ENCODE assay signal across 27 cellular contexts in genomic region chr1:9404117-9404516, GRCh38.
"Had no signal": no experiment of that assay in that cellular context is flagged by ENCODE, and none has a peak within 500 bp of the region (broad histone marks: within the 10 kb centered on the region; RNA-seq: fewer than 3 reads in every experiment).

No MANE protein-coding gene starts in this region.

- H3K36me3 ChIP-seq: cardiac muscle cell, left lung, neutrophil, ovary, suprapubic skin, vagina had no signal

- H3K4me1 ChIP-seq: body of pancreas, foreskin keratinocyte had no signal

- H3K4me2 ChIP-seq: hepatocyte had no signal

- H3K27ac ChIP-seq: body of pancreas, cardiac muscle cell, foreskin keratinocyte, hepatocyte, left lung, neutrophil, ovary, vagina had no signal

- H3K27me3 Mint-ChIP-seq: type B pancreatic cell had no signal

- H3K27me3 ChIP-seq: body of pancreas, cardiac muscle cell, foreskin keratinocyte, hepatocyte, left lung, ovary, suprapubic skin, vagina had no signal

- H2AFZ ChIP-seq: hepatocyte had no signal

- H3K79me2 ChIP-seq: hepatocyte had no signal

- H3K9me3 Mint-ChIP-seq: activated T-cell treated with anti-CD3 and anti-CD28 coated beads, Interleukin-2, amount 50 U/mL, for 4 hours; immature natural killer cell; naive thymus-derived CD8-positive, alpha-beta T cell; stimulated activated naive CD8-positive, alpha-beta T cell treated with anti-CD3 and anti-CD28 coated beads, Interleukin-15, amount 100 ng/mL, for 72 hours; type B pancreatic cell; WTC11 had no signal

- H3K4me3 ChIP-seq: body of pancreas, cardiac muscle cell, hepatocyte, left lung, lung, ovary, suprapubic skin, vagina had no signal

- H3K4me1 Mint-ChIP-seq: WTC11 had no signal

- ATAC-seq: activated T-cell treated with anti-CD3 and anti-CD28 coated beads, Interleukin-2, amount 50 U/mL, for 4 hours; body of pancreas; foreskin keratinocyte; left lung; naive thymus-derived CD8-positive, alpha-beta T cell; right cardiac atrium; stimulated activated naive CD8-positive, alpha-beta T cell treated with anti-CD3 and anti-CD28 coated beads, Interleukin-15, amount 100 ng/mL, for 72 hours; WTC11 had no signal

- H3K4me3 Mint-ChIP-seq: activated T-cell treated with anti-CD3 and anti-CD28 coated beads, Interleukin-2, amount 50 U/mL, for 4 hours; immature natural killer cell; naive thymus-derived CD8-positive, alpha-beta T cell; stimulated activated naive CD8-positive, alpha-beta T cell treated with anti-CD3 and anti-CD28 coated beads, Interleukin-15, amount 100 ng/mL, for 72 hours; type B pancreatic cell; WTC11 had no signal

- H3K36me3 Mint-ChIP-seq: immature natural killer cell; naive thymus-derived CD8-positive, alpha-beta T cell; type B pancreatic cell; WTC11 had no signal

- H3K9me3 ChIP-seq: body of pancreas, left lung, neutrophil, ovary, suprapubic skin, vagina had no signal

- H3K27ac Mint-ChIP-seq: immature natural killer cell; stimulated activated naive CD8-positive, alpha-beta T cell treated with anti-CD3 and anti-CD28 coated beads, Interleukin-15, amount 100 ng/mL, for 72 hours; type B pancreatic cell; WTC11 had no signal

- DNase-seq: activated CD8-positive, alpha-beta memory T cell treated with anti-CD3 and anti-CD28 coated beads for 24 hours; activated CD8-positive, alpha-beta memory T cell treated with anti-CD3 and anti-CD28 coated beads, Interleukin-2, amount 50 U/mL, for 4 hours; activated naive CD4-positive, alpha-beta T cell treated with Interleukin-2 at 50 U/mL for 16 hours; activated T-cell treated with anti-CD3 and anti-CD28 coated beads, Interleukin-2, amount 50 U/mL, for 4 hours; amygdala; body of pancreas; effector CD4-positive, alpha-beta T cell; erythroblast; foreskin keratinocyte; immature natural killer cell; kidney glomerular epithelial cell; left lung; naive thymus-derived CD8-positive, alpha-beta T cell; ovary; right cardiac atrium; stimulated activated CD4-positive, alpha-beta T cell treated with anti-CD3 and anti-CD28 coated beads, Interleukin-12 subunit alpha, Interleukin-12 subunit beta, amount 100 ng/mL, for 4 hours; stimulated activated CD4-positive, alpha-beta T cell treated with anti-CD3 and anti-CD28 coated beads, Interleukin-4, amount 100 ng/mL, for 4 hours; stimulated activated naive CD8-positive, alpha-beta T cell treated with anti-CD3 and anti-CD28 coated beads, Interleukin-15, amount 100 ng/mL, for 72 hours; T-helper 1 cell had no signal
